In genomic region chr2:177253704-177254103, GRCh38 we compare ENCODE assay signal across 16 cellular contexts. TPM values are rescaled to one million over a fixed set of nuclear protein-coding genes. Genes with fewer than 3 reads are reported as not detected.
DNase-seq lines count a peak whose midpoint lies in the region; ATAC-seq, FAIRE-seq and TF ChIP-seq lines count a peak whose summit lies in the region.
"Had no signal": no experiment of that assay in that cellular context is flagged by ENCODE, and none has a peak within 500 bp of the region (broad histone marks: within the 10 kb centered on the region; RNA-seq: fewer than 3 reads in every experiment).

No MANE protein-coding gene starts in this region.

- no peaks in the 10 kb centered on the region for H3K9me1 ChIP-seq in endothelial cell of umbilical vein (replicated peaks; ENCODE audit: control insufficient read depth, extremely low read depth, insufficient read depth, low read length)

- intact Hi-C loops in activated CD4-positive, alpha-beta memory T cell treated with anti-CD3 and anti-CD28 coated beads for 36 hours (cut with micrococcal nuclease), result no loop called here
- intact Hi-C loops in endothelial cell of umbilical vein (cut with micrococcal nuclease), result loop anchor here (1.0 to 2.0 kb wide), 3 partner anchors 10 to 89 kb away; partner anchors contain the start of gene HNRNPA3
- intact Hi-C loops in transverse colon (cut with DNase I; ENCODE audit: low total_unique reads), result no loop called here

- peaks cover 0 to under 1% of the 10 kb centered on the region in 2 experiments for H3K36me3 ChIP-seq in endothelial cell of umbilical vein (ENCODE audit: control insufficient read depth in 2 of 2, extremely low read depth in 1 of 2, insufficient read depth in 2 of 2, low read length in 2 of 2)
- H3K36me3 ChIP-seq in transverse colon, result no peaks in the 10 kb centered on the region
- no peaks in the 10 kb centered on the region for H3K36me3 ChIP-seq in neural progenitor cell
- H3K36me3 ChIP-seq: uterus had no signal

- no peak for TF ChIP-seq EP300 in transverse colon (IDR thresholded peaks at IDR 0.05; ENCODE audit: low read depth)

- CTCF ChIA-PET in activated naive CD4-positive, alpha-beta T cell treated with anti-CD3 and anti-CD28 coated beads, Interleukin-2, amount 10 ng/mL, durations not matched to agents 7 days and 5 days (lab: Charles Lee), result interaction anchor here (0.9 to 1.8 kb wide), 3 partner anchors 10 to 53 kb away, joined by 3 to 7 read pairs (median 3); no protein-coding TSS in a partner anchor
- CTCF ChIA-PET in activated CD4-positive, alpha-beta memory T cell treated with anti-CD3 and anti-CD28 coated beads for 36 hours (lab: Charles Lee), result interaction anchor here (0.5 to 4.2 kb wide), 3 partner anchors 11 to 234 kb away, joined by 4 to 37 read pairs (median 7); partner anchors contain the start of gene NFE2L2
- CTCF ChIA-PET in endothelial cell of umbilical vein (lab: Charles Lee), result interaction anchor here (2.4 to 4.8 kb wide), 4 partner anchors 10 to 89 kb away, joined by 9 to 39 read pairs (median 20); partner anchors contain the start of gene NFE2L2

- dilution Hi-C loops in endothelial cell of umbilical vein (cut with MboI; ENCODE audit: extremely low pct_ligation_motif_present, low sequenced_read_pairs), result loop anchor here (10.0 kb wide), 1 partner anchor 89 kb away; no protein-coding TSS in a partner anchor

- no peak overlapping the region for H3K27ac ChIP-seq in endothelial cell of umbilical vein (ENCODE audit: insufficient read depth, low read depth, low read length)
- peak overlapping the region; percentile 64 to 72 (median 68) for H3K27ac ChIP-seq in transverse colon
- H3K27ac ChIP-seq in neural progenitor cell, result no peak overlapping the region
- H3K27ac ChIP-seq: VCaP had no signal

- TF ChIP-seq CTCF in endothelial cell of umbilical vein (IDR thresholded peaks at IDR 0.05; ENCODE audit: extremely low read depth in 1 of 2, insufficient read depth in 1 of 2, low read depth in 1 of 2, low read length in 2 of 2), result no peak
- no peak for TF ChIP-seq CTCF in transverse colon (IDR thresholded peaks at IDR 0.05)
- TF ChIP-seq CTCF in neural progenitor cell (IDR thresholded peaks at IDR 0.05), result no peak

- H3K4me2 ChIP-seq in endothelial cell of umbilical vein (ENCODE audit: insufficient read depth, low read length) (peak overlapping the region; percentile 3), neural progenitor cell (no peak overlapping the region)

- H3K4me3 ChIP-seq in endothelial cell of umbilical vein (replicated peaks in 1 of 3; ENCODE audit: insufficient read depth in 1 of 3, low read depth in 1 of 3, low read length in 3 of 3), result no peak overlapping the region
- H3K4me3 ChIP-seq in transverse colon, result no peak overlapping the region
- no peak overlapping the region for H3K4me3 ChIP-seq in neural progenitor cell
- H3K4me3 ChIP-seq: HAP-1, uterus had no signal

- in situ Hi-C loops in transverse colon (cut with MboI; ENCODE audit: low pct_ligation_motif_present in 1 of 4, low pct_unique_long_range_greater_than_20kb in 1 of 4, low sequenced_read_pairs in 3 of 4), result no loop called here

- peaks cover 8% of the 10 kb centered on the region for H3F3A ChIP-seq in neural progenitor cell (ENCODE audit: low read depth)

- H3K4me1 ChIP-seq in endothelial cell of umbilical vein (ENCODE audit: control insufficient read depth, extremely low read depth, insufficient read depth, low read length) (peaks cover 55% of the 10 kb centered on the region), transverse colon (peaks cover 36 to 93% (median 71%) of the 10 kb centered on the region in 4 donors), neural progenitor cell (peaks cover 10% of the 10 kb centered on the region)

- H3K9ac ChIP-seq in endothelial cell of umbilical vein (replicated peaks; ENCODE audit: extremely low read depth, insufficient read depth, low read length), result no peak overlapping the region
- H3K9ac ChIP-seq in neural progenitor cell, result no peak overlapping the region

- H3K79me2 ChIP-seq in endothelial cell of umbilical vein (ENCODE audit: control insufficient read depth, insufficient read depth, low read length), result peaks cover 99% of the 10 kb centered on the region
- peaks cover 95% of the 10 kb centered on the region for H3K79me2 ChIP-seq in neural progenitor cell (ENCODE audit: low read depth)

- no peak overlapping the region for H3K4me3 Mint-ChIP-seq in activated naive CD4-positive, alpha-beta T cell treated with anti-CD3 and anti-CD28 coated beads, Interleukin-2, amount 10 ng/mL, durations not matched to agents 7 days and 5 days
- H3K4me3 Mint-ChIP-seq in activated CD4-positive, alpha-beta memory T cell treated with anti-CD3 and anti-CD28 coated beads for 36 hours, result no peak overlapping the region
- no peak overlapping the region for H3K4me3 Mint-ChIP-seq in neural progenitor cell
- H3K4me3 Mint-ChIP-seq: memory B cell; neural crest cell; stimulated activated naive CD8-positive, alpha-beta T cell treated with anti-CD3 and anti-CD28 coated beads, Interleukin-15, Interleukin-2, amounts not matched to agents 100 ng/mL and 50 ng/mL, for 24 hours had no signal

- H3K27ac Mint-ChIP-seq in activated naive CD4-positive, alpha-beta T cell treated with anti-CD3 and anti-CD28 coated beads, Interleukin-2, amount 10 ng/mL, durations not matched to agents 7 days and 5 days, result peak overlapping the region; percentile 97
- peak overlapping the region; percentile 12 for H3K27ac Mint-ChIP-seq in activated CD4-positive, alpha-beta memory T cell treated with anti-CD3 and anti-CD28 coated beads for 36 hours
- H3K27ac Mint-ChIP-seq in neural progenitor cell, result no peak overlapping the region

- no peak for ATAC-seq in HG03196 (IDR thresholded peaks at IDR 0.05; ENCODE audit: unreplicated experiment)

- no TSS peak for BruUV-seq in endothelial cell of umbilical vein (replicated peaks; lab: Mats Ljungman, UMichigan)

- 56 to 69% methylated on average over 3 of the region's 3 CpGs for WGBS in transverse colon (ENCODE audit: low coverage in 1 of 2), 2 donors

- FAIRE-seq in endothelial cell of umbilical vein (lab: Jason Lieb, UNC), result no peak

- TF ChIP-seq POLR2A in endothelial cell of umbilical vein (IDR thresholded peaks at IDR 0.05; ENCODE audit: low read depth, low read length), result no peak
- no peak for TF ChIP-seq POLR2A in transverse colon (IDR thresholded peaks at IDR 0.05)

- POLR2A ChIA-PET in activated CD4-positive, alpha-beta memory T cell treated with anti-CD3 and anti-CD28 coated beads for 36 hours (lab: Charles Lee), result interaction anchor here (1.0 to 5.7 kb wide), 2 partner anchors 10 to 25 kb away, joined by 3 to 54 read pairs; partner anchors contain the start of gene NFE2L2
- POLR2A ChIA-PET in endothelial cell of umbilical vein (lab: Charles Lee), result interaction anchor here (2.1 kb wide), 1 partner anchor 11 kb away, joined by 12 read pairs; the partner anchor contains the start of gene NFE2L2

- H3K9me3 ChIP-seq in endothelial cell of umbilical vein (replicated peaks; ENCODE audit: control insufficient read depth, insufficient read depth, low read length), result no peaks in the 10 kb centered on the region
- H3K9me3 ChIP-seq in transverse colon, result no peaks in the 10 kb centered on the region
- H3K9me3 ChIP-seq in neural progenitor cell (ENCODE audit: low read depth), result peaks cover 6% of the 10 kb centered on the region
- H3K9me3 ChIP-seq: uterus had no signal

- H2AFZ ChIP-seq in endothelial cell of umbilical vein (ENCODE audit: low read depth, low read length) (no peak overlapping the region), neural progenitor cell (replicated peaks) (no peak overlapping the region)

- H3K27me3 Mint-ChIP-seq in activated naive CD4-positive, alpha-beta T cell treated with anti-CD3 and anti-CD28 coated beads, Interleukin-2, amount 10 ng/mL, durations not matched to agents 7 days and 5 days, result no peaks in the 10 kb centered on the region
- H3K27me3 Mint-ChIP-seq in activated CD4-positive, alpha-beta memory T cell treated with anti-CD3 and anti-CD28 coated beads for 36 hours, result no peaks in the 10 kb centered on the region
- H3K27me3 Mint-ChIP-seq in neural progenitor cell (ENCODE audit: insufficient read depth, low read depth), result peaks cover 4% of the 10 kb centered on the region
- H3K27me3 Mint-ChIP-seq: memory B cell; stimulated activated naive CD8-positive, alpha-beta T cell treated with anti-CD3 and anti-CD28 coated beads, Interleukin-15, Interleukin-2, amounts not matched to agents 100 ng/mL and 50 ng/mL, for 24 hours had no signal

- DNase-seq in activated naive CD4-positive, alpha-beta T cell treated with anti-CD3 and anti-CD28 coated beads, Interleukin-2, amount 10 ng/mL, durations not matched to agents 7 days and 5 days, result no peak
- DNase-seq in activated naive CD4-positive, alpha-beta T cell (lab: John Stamatoyannopoulos, UW), result no peak
- DNase-seq in activated CD4-positive, alpha-beta memory T cell treated with anti-CD3 and anti-CD28 coated beads for 36 hours, result no peak
- DNase-seq in endothelial cell of umbilical vein (ENCODE audit: low read depth, low spot score), result no peak
- no peak for DNase-seq in transverse colon
- DNase-seq in neural progenitor cell (ENCODE audit: low spot score), result no peak
- no peak for DNase-seq in D341Med (ENCODE audit: low spot score)
- DNase-seq: activated gamma-delta T cell treated with Interleukin-2 at 50 U/mL for 16 hours, NCI-H1105 treated with DMSO at 0.1 percent for 48 hours, uterus had no signal

- peaks cover 90% of the 10 kb centered on the region for H3K4me1 Mint-ChIP-seq in activated naive CD4-positive, alpha-beta T cell treated with anti-CD3 and anti-CD28 coated beads, Interleukin-2, amount 10 ng/mL, durations not matched to agents 7 days and 5 days
- H3K4me1 Mint-ChIP-seq in activated CD4-positive, alpha-beta memory T cell treated with anti-CD3 and anti-CD28 coated beads for 36 hours (ENCODE audit: low read depth), result peaks cover 86% of the 10 kb centered on the region
- H3K4me1 Mint-ChIP-seq in neural progenitor cell, result peaks cover 3% of the 10 kb centered on the region

- peaks cover 4% of the 10 kb centered on the region for H3K9me3 Mint-ChIP-seq in activated naive CD4-positive, alpha-beta T cell treated with anti-CD3 and anti-CD28 coated beads, Interleukin-2, amount 10 ng/mL, durations not matched to agents 7 days and 5 days
- peaks cover 7% of the 10 kb centered on the region for H3K9me3 Mint-ChIP-seq in activated CD4-positive, alpha-beta memory T cell treated with anti-CD3 and anti-CD28 coated beads for 36 hours
- peaks cover 12% of the 10 kb centered on the region for H3K9me3 Mint-ChIP-seq in neural progenitor cell
- H3K9me3 Mint-ChIP-seq: stimulated activated naive CD8-positive, alpha-beta T cell treated with anti-CD3 and anti-CD28 coated beads, Interleukin-15, Interleukin-2, amounts not matched to agents 100 ng/mL and 50 ng/mL, for 24 hours had no signal

- H3K27me3 ChIP-seq in endothelial cell of umbilical vein (ENCODE audit: control insufficient read depth in 2 of 2, insufficient read depth in 2 of 2, low read length in 2 of 2) (no peaks in the 10 kb centered on the region), transverse colon (no peaks in the 10 kb centered on the region), neural progenitor cell (no peaks in the 10 kb centered on the region)
- H3K27me3 ChIP-seq: uterus had no signal

- H4K20me1 ChIP-seq in endothelial cell of umbilical vein (replicated peaks; ENCODE audit: control insufficient read depth, extremely low read depth, insufficient read depth, low read length) (peaks cover 9% of the 10 kb centered on the region), neural progenitor cell (ENCODE audit: low read depth) (peaks cover 15% of the 10 kb centered on the region)

- peaks cover 76% of the 10 kb centered on the region for H3K36me3 Mint-ChIP-seq in activated naive CD4-positive, alpha-beta T cell treated with anti-CD3 and anti-CD28 coated beads, Interleukin-2, amount 10 ng/mL, durations not matched to agents 7 days and 5 days
- peaks cover 33% of the 10 kb centered on the region for H3K36me3 Mint-ChIP-seq in activated CD4-positive, alpha-beta memory T cell treated with anti-CD3 and anti-CD28 coated beads for 36 hours
- H3K36me3 Mint-ChIP-seq in neural progenitor cell, result peaks cover 30% of the 10 kb centered on the region

RNA-seq across cellular contexts. Expression of gene NFE2L2, which starts 10.8 kb away (rescaled TPM):
- total RNA-seq in activated CD4-positive, alpha-beta memory T cell treated with anti-CD3 and anti-CD28 coated beads for 36 hours, result 10 to 100 TPM; 51.3 to 52.0 TPM
- total RNA-seq in endothelial cell of umbilical vein (59.5 and 66.2 TPM in 2 replicates), transverse colon (100 to 1,000 TPM in 1 of 4 donors, 10 to 100 TPM in 3; 41.6 to 105 (median 65.2) TPM), neural progenitor cell (ENCODE audit: low replicate concordance) (13.9 and 17.7 TPM in 2 replicates)
- polyA plus RNA-seq in endothelial cell of umbilical vein, result 57.1 and 63.1 TPM in 2 replicates
- 67.6 and 71.3 TPM in 2 replicates for polyA plus RNA-seq in endothelial cell of umbilical vein (2011; cell fraction: cytosol; rRNA removed)
- polyA plus RNA-seq in endothelial cell of umbilical vein (2011; cell fraction: nucleus; rRNA removed), result 89.9 and 99.1 TPM in 2 replicates
- 63.3 and 69.1 TPM in 2 replicates for polyA plus RNA-seq in endothelial cell of umbilical vein (2012)
- polyA minus RNA-seq in endothelial cell of umbilical vein, result 92.6 and 103 TPM in 2 replicates
- 74.1 TPM for polyA minus RNA-seq in endothelial cell of umbilical vein (2011; cell fraction: cytosol; rRNA and poly(A)+ RNA removed)
- polyA minus RNA-seq in endothelial cell of umbilical vein (2011; cell fraction: nucleus; rRNA and poly(A)+ RNA removed), result 76.5 and 104 TPM in 2 replicates

RNA-seq across cellular contexts. Expression of gene HNRNPA3, which starts 41.1 kb away (rescaled TPM):
- total RNA-seq in activated CD4-positive, alpha-beta memory T cell treated with anti-CD3 and anti-CD28 coated beads for 36 hours, result 100 to 1,000 TPM; 303 to 311 TPM
- total RNA-seq in endothelial cell of umbilical vein, result 316 and 322 TPM in 2 replicates
- polyA plus RNA-seq in endothelial cell of umbilical vein, result 28.0 and 57.5 TPM in 2 replicates
- polyA plus RNA-seq in endothelial cell of umbilical vein (2011; cell fraction: cytosol; rRNA removed), result 143 and 159 TPM in 2 replicates
- polyA plus RNA-seq in endothelial cell of umbilical vein (2011; cell fraction: nucleus; rRNA removed), result 136 and 204 TPM in 2 replicates
- 422 and 615 TPM in 2 replicates for polyA plus RNA-seq in endothelial cell of umbilical vein (2012)
- polyA minus RNA-seq in endothelial cell of umbilical vein, result 35.6 and 37.0 TPM in 2 replicates
- polyA minus RNA-seq in endothelial cell of umbilical vein (2011; cell fraction: cytosol; rRNA and poly(A)+ RNA removed), result 18.1 TPM
- polyA minus RNA-seq in endothelial cell of umbilical vein (2011; cell fraction: nucleus; rRNA and poly(A)+ RNA removed), result 70.6 and 119 TPM in 2 replicates
- total RNA-seq in transverse colon, result 10 to 100 TPM; 40.6 to 83.2 (median 57.4) TPM
- 85.0 and 107 TPM in 2 replicates for total RNA-seq in neural progenitor cell (ENCODE audit: low replicate concordance)

Comparison
In these comparisons a context has a peak if more than half of its experiments do, and no peak if none do; other contexts are left out.
1. H3K27ac ChIP-seq: peak in transverse colon (4 of 4); none in endothelial cell of umbilical vein (single experiment) and neural progenitor cell (single experiment).